ENCODE assay signal across 8 cellular contexts in genomic region chr16:2046889-2047329, GRCh38. TPM values are rescaled to one million over a fixed set of nuclear protein-coding genes. Genes with fewer than 3 reads are reported as not detected.
DNase-seq lines count a peak whose midpoint lies in the region; ATAC-seq and TF ChIP-seq lines count a peak whose summit lies in the region.

No MANE protein-coding gene starts in this region.

- no peak for TF ChIP-seq CTCF in fibroblast of the aortic adventitia (IDR thresholded peaks at IDR 0.05; ENCODE audit: insufficient read depth, low read length)

- no peaks in the 10 kb centered on the region for H3K9me3 ChIP-seq in SJCRH30 (replicated peaks)

- DNase-seq in DMS53 (lab: John Stamatoyannopoulos, UW), result peak; percentile 83
- DNase-seq in DMS53 treated with DMSO at 0.1 percent for 48 hours (lab: John Stamatoyannopoulos, UW; ENCODE audit: unreplicated experiment), result no peak
- DNase-seq in SJCRH30, result no peak
- no peak for DNase-seq in fibroblast of the aortic adventitia (ENCODE audit: low read depth)
- no peak for DNase-seq in stimulated activated naive CD4-positive, alpha-beta T cell (lab: John Stamatoyannopoulos, UW)
- no peak for DNase-seq in left colon

- H3K36me3 ChIP-seq in SJCRH30, result peaks cover 4% of the 10 kb centered on the region; the same call in 1 of the 2 replicates

- H3K4me1 ChIP-seq in SJCRH30, result peaks cover 8% of the 10 kb centered on the region

- intact Hi-C loops in left colon (cut with DNase I, micrococcal nuclease), result no loop called here

- ATAC-seq in activated CD4-positive, CD25-positive, alpha-beta regulatory T cell treated with anti-CD3 and anti-CD28 coated beads, Interleukin-2, amount 50 U/mL, for 24 hours, result no peak
- no peak for ATAC-seq in left colon

- H3K4me3 ChIP-seq in SJCRH30, result peak overlapping the region; percentile 86
- H3K4me3 ChIP-seq in fibroblast of the aortic adventitia (ENCODE audit: low read depth, low read length), result peak overlapping the region; percentile 73
- peak overlapping the region; percentile 66 to 99 (median 92) for H3K4me3 ChIP-seq in skin epidermis

- no peak overlapping the region for H3K27ac ChIP-seq in SJCRH30
- peak overlapping the region in 16 of 21 experiments; percentile 45 to 93 (median 82) for H3K27ac ChIP-seq in skin epidermis

- H3K27me3 ChIP-seq in SJCRH30, result no peaks in the 10 kb centered on the region

RNA-seq across cellular contexts. Expression of gene NTHL1, which starts 0.7 kb away (rescaled TPM):
- 16.6 and 17.5 TPM in 2 replicates for total RNA-seq in SJCRH30 (2014; rRNA removed; shearing (Covaris generic))
- total RNA-seq in fibroblast of the aortic adventitia (ENCODE audit: low replicate concordance), result 18.8 and 36.1 TPM in 2 replicates
- total RNA-seq in left colon, result 10 to 100 TPM; 27.3 to 29.5 TPM

RNA-seq across cellular contexts. Expression of gene TSC2, which starts 0.9 kb away (rescaled TPM):
- 32.0 and 37.1 TPM in 2 replicates for total RNA-seq in SJCRH30 (2014; rRNA removed; shearing (Covaris generic))
- 58.7 and 145 TPM in 2 replicates for total RNA-seq in fibroblast of the aortic adventitia (ENCODE audit: low replicate concordance)
- 100 to 1,000 TPM; 115 to 118 TPM for total RNA-seq in left colon

RNA-seq across cellular contexts. Expression of gene NHERF2, which starts 20.2 kb away (rescaled TPM):
- 6.4 and 8.0 TPM in 2 replicates for total RNA-seq in SJCRH30 (2014; rRNA removed; shearing (Covaris generic))
- total RNA-seq in fibroblast of the aortic adventitia (ENCODE audit: low replicate concordance) (11.5 and 26.3 TPM in 2 replicates), left colon (10 to 100 TPM; 69.3 to 73.7 TPM)

RNA-seq across cellular contexts. Expression of gene NPW, which starts 27.3 kb away (rescaled TPM):
- 1.6 TPM in 2 replicates for total RNA-seq in SJCRH30 (2014; rRNA removed; shearing (Covaris generic))
- total RNA-seq in fibroblast of the aortic adventitia (ENCODE audit: low replicate concordance) (0.45 TPM in 1 of 2 replicates, not detected in the other), left colon (1 to 10 TPM; 1.9 to 2.5 TPM)

RNA-seq across cellular contexts. Expression of gene ZNF598, which starts 37.3 kb away (rescaled TPM):
- 22.9 and 25.6 TPM in 2 replicates for total RNA-seq in SJCRH30 (2014; rRNA removed; shearing (Covaris generic))
- total RNA-seq in fibroblast of the aortic adventitia (ENCODE audit: low replicate concordance) (13.8 and 18.8 TPM in 2 replicates), left colon (10 to 100 TPM; 45.8 to 52.8 TPM)
